In the genomic region with DNA sequence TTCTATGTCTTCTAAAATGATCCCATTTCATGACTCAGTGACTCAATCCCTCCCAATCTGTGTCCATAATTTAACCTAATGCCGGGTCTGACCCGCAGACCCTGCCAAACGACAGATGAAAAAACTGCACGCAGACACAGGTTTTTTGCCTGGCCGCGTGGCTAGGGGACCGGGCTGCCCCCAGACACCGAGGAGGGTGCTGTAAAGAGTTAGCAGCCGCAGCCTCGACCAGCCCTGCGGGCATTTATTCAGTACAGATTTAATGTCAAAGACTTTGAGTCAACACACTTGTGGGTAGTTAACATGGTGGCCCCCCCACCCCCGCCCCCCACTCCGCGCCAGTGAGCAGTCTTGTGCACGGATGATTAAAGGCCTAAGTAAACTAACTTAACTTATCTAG, we compare ENCODE assay signal across 6 cellular contexts.
"Had no signal": no experiment of that assay in that cellular context is flagged by ENCODE, and none has a peak within 500 bp of the region (broad histone marks: within the 10 kb centered on the region; RNA-seq: fewer than 3 reads in every experiment).

No MANE protein-coding gene starts in this region.

- H3K36me3 Mint-ChIP-seq: IgD-negative memory B cell had no signal

- H3K27me3 Mint-ChIP-seq: IgD-negative memory B cell had no signal

- DNase-seq: IMR-90, KBM-7 had no signal

- H3K27ac Mint-ChIP-seq: IgD-negative memory B cell had no signal

- ATAC-seq: HepG2, K562 had no signal

- H3K27ac ChIP-seq: HL-60 had no signal

- H3K4me3 ChIP-seq: K562 had no signal

- H3K4me3 Mint-ChIP-seq: IgD-negative memory B cell had no signal

- H3K4me1 Mint-ChIP-seq: IgD-negative memory B cell had no signal
